8 cellular contexts compared by ENCODE assay signal in genomic region chr5:134543820-134544692, GRCh38. TPM values are rescaled to one million over a fixed set of nuclear protein-coding genes. Genes with fewer than 3 reads are reported as not detected.
DNase-seq lines count a peak whose midpoint lies in the region; ATAC-seq and TF ChIP-seq lines count a peak whose summit lies in the region.

No MANE protein-coding gene starts in this region.

- H3K27me3 ChIP-seq in tibial nerve: no peaks in the 10 kb centered on the region

- TF ChIP-seq POLR2A in GM10847 (IDR thresholded peaks at IDR 0.05; ENCODE audit: extremely low read depth, insufficient read length) (peak; percentile 53), tibial nerve (IDR thresholded peaks at IDR 0.05) (no peak)

- no peak overlapping the region for H3K4me3 ChIP-seq in tibial nerve

- H3K36me3 Mint-ChIP-seq in central memory CD8-positive, alpha-beta T cell (ENCODE audit: insufficient read depth): peaks cover 49% of the 10 kb centered on the region

- H3K4me1 Mint-ChIP-seq in central memory CD8-positive, alpha-beta T cell: peaks cover 33% of the 10 kb centered on the region

- CTCF ChIA-PET in HEK293T (lab: Yijun Ruan, JAX): no interaction called here

- H3K27ac Mint-ChIP-seq in central memory CD8-positive, alpha-beta T cell (ENCODE audit: low read depth): peak overlapping the region; percentile 86

- no peak for TF ChIP-seq EP300 in tibial nerve (IDR thresholded peaks at IDR 0.05)

- no peak for TF ChIP-seq CTCF in tibial nerve (IDR thresholded peaks at IDR 0.05)

- ATAC-seq in GM19463 (IDR thresholded peaks at IDR 0.05; ENCODE audit: unreplicated experiment) (peak; percentile 44), HG03565 (IDR thresholded peaks at IDR 0.05; ENCODE audit: unreplicated experiment) (peak; percentile 39)
- peak; percentile 60 for ATAC-seq in central memory CD8-positive, alpha-beta T cell (replicated peaks; ENCODE audit: extremely low read depth, poor library complexity, severe bottlenecking)

- no peaks in the 10 kb centered on the region for H3K9me3 ChIP-seq in tibial nerve

- peaks cover 2 to 49% (median 40%) of the 10 kb centered on the region in 4 donors for H3K4me1 ChIP-seq in tibial nerve

- 59% methylated on average over 9 to 11 of the region's 11 CpGs for WGBS in tibial nerve, 2 donors

- H3K9me3 Mint-ChIP-seq in central memory CD8-positive, alpha-beta T cell: no peaks in the 10 kb centered on the region

- H3K27me3 Mint-ChIP-seq in central memory CD8-positive, alpha-beta T cell: no peaks in the 10 kb centered on the region

- peak overlapping the region; percentile 11 for H3K4me3 Mint-ChIP-seq in central memory CD8-positive, alpha-beta T cell

- peak overlapping the region in 3 of 4 donors; percentile 47 to 69 (median 59) for H3K27ac ChIP-seq in tibial nerve

- DNase-seq in central memory CD8-positive, alpha-beta T cell (ENCODE audit: low spot score in 2 of 2): no peak
- DNase-seq in tibial nerve (ENCODE audit: low spot score in 2 of 2): no peak
- no peak for DNase-seq in epidermal melanocyte (ENCODE audit: insufficient read length, low spot score)
- DNase-seq in HEK293T (ENCODE audit: extremely low spot score): no peak
- DNase-seq in NCI-H1092 treated with DMSO at 0.1 percent for 48 hours (lab: John Stamatoyannopoulos, UW): no peak

- POLR2A ChIA-PET in HEK293T (lab: Yijun Ruan, JAX): interaction anchor here (1.0 kb wide), 1 partner anchor 12 kb away, joined by 3 read pairs; no protein-coding TSS in a partner anchor

- peaks cover 0 to 83% (median 19%) of the 10 kb centered on the region in 3 donors for H3K36me3 ChIP-seq in tibial nerve

TF ChIP-seq in HEK293T, 16 proteins besides CTCF, POLR2A, EP300 and RAD21:
- TF ChIP-seq NFRKB (IDR thresholded peaks at IDR 0.05): no peak
- TF ChIP-seq LEF1 (IDR thresholded peaks at IDR 0.05; ENCODE audit: borderline replicate concordance): no peak
- no peak for TF ChIP-seq SP1 (IDR thresholded peaks at IDR 0.05)
- no peak for TF ChIP-seq CTBP1 (IDR thresholded peaks at IDR 0.05; ENCODE audit: borderline replicate concordance)

RNA-seq across cellular contexts. Expression of gene JADE2, which starts 18.6 kb away (rescaled TPM):
- total RNA-seq in tibial nerve: 10 to 100 TPM; 58.8 to 90.6 (median 73.9) TPM
